7 cellular contexts compared by ENCODE assay signal in genomic region chr6:62999242-62999641, GRCh38.
A peak's percentile ranks its signal among the peaks of the same experiment; 100 is the strongest.
DNase-seq lines count a peak whose midpoint lies in the region; TF ChIP-seq lines count a peak whose summit lies in the region.
"Not testable (repeated sequence)": the region's sequence is repeated elsewhere in the genome, so short reads cannot be mapped to it uniquely, and the experiment has no call there.

No MANE protein-coding gene starts in this region.

- H3K9me3 Mint-ChIP-seq in progenitor cell of endocrine pancreas (ENCODE audit: low read depth): not testable (repeated sequence)

- BruUV-seq in mammary epithelial cell (replicated peaks; lab: Mats Ljungman, UMichigan): not testable (repeated sequence)

- in situ Hi-C loops in mammary epithelial cell (cut with MboI; ENCODE audit: low sequenced_read_pairs in 2 of 2): not testable (repeated sequence)

- H3K4me3 ChIP-seq in HUES48 (ENCODE audit: low read depth, low read length); SK-N-SH (ENCODE audit: low read depth in 2 of 2, low read length in 1 of 2); mammary epithelial cell (replicated peaks in 1 of 3; ENCODE audit: insufficient read depth in 1 of 3, low read depth in 2 of 3, low read length in 3 of 3); epithelial cell of esophagus (ENCODE audit: low read length); iPS-18a (ENCODE audit: low read length); mesodermal cell (ENCODE audit: extremely low read depth, insufficient read depth, low read length, poor library complexity, severe bottlenecking): not testable (repeated sequence)

- POLR2A ChIA-PET in SK-N-SH (lab: Yijun Ruan, JAX): not testable (repeated sequence)

- H3K27ac ChIP-seq in HUES48 (ENCODE audit: low read depth, low read length): peak overlapping the region; percentile 68
- H3K27ac ChIP-seq in SK-N-SH (ENCODE audit: low read depth in 2 of 2, low read length in 1 of 2): peak overlapping the region; percentile 47 to 77; a peak in 3 of 4 replicates
- peak overlapping the region; percentile 77 for H3K27ac ChIP-seq in mammary epithelial cell (ENCODE audit: insufficient read depth, low read depth, low read length)
- peak overlapping the region; percentile 63 for H3K27ac ChIP-seq in iPS-18a (ENCODE audit: low read length)
- H3K27ac ChIP-seq in mesodermal cell (ENCODE audit: low read depth, low read length, severe bottlenecking): peak overlapping the region; percentile 81

- 16% methylated on average over 3 of the region's 3 CpGs for WGBS in SK-N-SH (ENCODE audit: low lambda C conversion rate)
- no CpG with 5 or more reads among the region's 3 CpGs for WGBS in mammary epithelial cell (ENCODE audit: low coverage, missing lambda C conversion rate)
- 44 to 63% methylated on average over 1 to 3 of the region's 3 CpGs for WGBS in mesodermal cell (ENCODE audit: insufficient coverage in 2 of 2), 2 experiments

- dilution Hi-C loops in mammary epithelial cell (cut with HindIII; ENCODE audit: low sequenced_read_pairs): not testable (repeated sequence)

- H3K4me1 Mint-ChIP-seq in progenitor cell of endocrine pancreas (ENCODE audit: low read depth): peaks cover 18% of the 10 kb centered on the region

- H2AFZ ChIP-seq in SK-N-SH (ENCODE audit: low read depth) (peak overlapping the region; percentile 18), mammary epithelial cell (ENCODE audit: low read depth, low read length) (peak overlapping the region; percentile 77)

- not testable (repeated sequence) for H3K27me3 Mint-ChIP-seq in progenitor cell of endocrine pancreas

- not testable (repeated sequence) for H4K20me1 ChIP-seq in SK-N-SH (ENCODE audit: insufficient read depth); mammary epithelial cell (ENCODE audit: insufficient read depth, low read length)

- H3K9me2 ChIP-seq in SK-N-SH: not testable (repeated sequence)

- not testable (repeated sequence) for H3F3A ChIP-seq in SK-N-SH (replicated peaks; ENCODE audit: insufficient read depth)

- intact Hi-C loops in mammary epithelial cell (cut with micrococcal nuclease): not testable (repeated sequence)

- H3K27ac Mint-ChIP-seq in progenitor cell of endocrine pancreas: peak overlapping the region; percentile 96

- TF ChIP-seq EP300 in SK-N-SH (IDR thresholded peaks at IDR 0.05; ENCODE audit: borderline replicate concordance in 1 of 2, low read depth in 1 of 2, low read length in 1 of 2): not testable (repeated sequence)

- not testable (repeated sequence) for H3K4me2 ChIP-seq in SK-N-SH
- peak overlapping the region; percentile 65 for H3K4me2 ChIP-seq in mammary epithelial cell (ENCODE audit: insufficient read depth, low read depth, low read length)

- not testable (repeated sequence) for H3K9me3 ChIP-seq in HUES48 (ENCODE audit: control insufficient read depth, insufficient read depth, low read length); SK-N-SH; mammary epithelial cell (replicated peaks; ENCODE audit: insufficient read depth, low read length); iPS-18a (ENCODE audit: control insufficient read depth, low read depth, low read length); mesodermal cell (ENCODE audit: control insufficient read depth, low read length)

- not testable (repeated sequence) for TF ChIP-seq RAD21 in SK-N-SH (IDR thresholded peaks at IDR 0.05; ENCODE audit: low read length)

- not testable (repeated sequence) for H3K4me3 Mint-ChIP-seq in progenitor cell of endocrine pancreas (ENCODE audit: low read depth)

- H3K9ac ChIP-seq in HUES48 (ENCODE audit: low read depth, low read length) (0 out of 2 replicates have a peak overlapping the region, but pooled peaks have one; percentile 52), SK-N-SH (peak overlapping the region; percentile 26), iPS-18a (ENCODE audit: low read length) (peak overlapping the region; percentile 16)
- not testable (repeated sequence) for H3K9ac ChIP-seq in mammary epithelial cell (ENCODE audit: insufficient read depth, low read length)

- H3K36me3 ChIP-seq in HUES48 (ENCODE audit: control insufficient read depth, insufficient read depth, low read length); SK-N-SH (replicated peaks in 1 of 2; ENCODE audit: control insufficient read depth in 1 of 2, insufficient read depth in 2 of 2, low read length in 1 of 2); mammary epithelial cell (ENCODE audit: insufficient read depth, low read length); iPS-18a (ENCODE audit: control insufficient read depth, low read depth, low read length); mesodermal cell (ENCODE audit: control insufficient read depth, insufficient read depth, low read length): not testable (repeated sequence)

- not testable (repeated sequence) for H3K79me2 ChIP-seq in SK-N-SH (ENCODE audit: insufficient read depth); mammary epithelial cell (ENCODE audit: insufficient read depth, low read length)

- H3K27me3 ChIP-seq in HUES48 (ENCODE audit: control insufficient read depth, insufficient read depth, low read length); SK-N-SH (ENCODE audit: insufficient read depth); mammary epithelial cell (ENCODE audit: insufficient read depth, low read length); iPS-18a (ENCODE audit: control insufficient read depth, insufficient read depth, low read length): not testable (repeated sequence)

- not testable (repeated sequence) for H3K36me3 Mint-ChIP-seq in progenitor cell of endocrine pancreas (ENCODE audit: insufficient read depth)

- DNase-seq in SK-N-SH; progenitor cell of endocrine pancreas (ENCODE audit: low spot score, unreplicated experiment): not testable (repeated sequence)
- DNase-seq in mammary epithelial cell (peak; percentile 2), epithelial cell of esophagus (ENCODE audit: low read depth) (peak; percentile 4)

- CTCF ChIA-PET in SK-N-SH (lab: Yijun Ruan, JAX): interaction anchor here (0.6 to 1.0 kb wide), 2 partner anchors 60 to 169 kb away, joined by 3 read pairs; no protein-coding TSS in a partner anchor
- CTCF ChIA-PET in mammary epithelial cell (lab: Charles Lee; ENCODE audit: low non-redundant PET): not testable (repeated sequence)

- peaks cover 16% of the 10 kb centered on the region for H3K4me1 ChIP-seq in HUES48 (ENCODE audit: control insufficient read depth, insufficient read depth, low read length)
- H3K4me1 ChIP-seq in SK-N-SH (ENCODE audit: control insufficient read depth in 1 of 2, insufficient read depth in 2 of 2, low read depth in 1 of 2, low read length in 1 of 2): peaks cover 0 to 15% of the 10 kb centered on the region in 2 experiments; a peak in 1 of 4 replicates
- peaks cover 12% of the 10 kb centered on the region for H3K4me1 ChIP-seq in mammary epithelial cell (ENCODE audit: insufficient read depth, low read length)
- peaks cover 18% of the 10 kb centered on the region for H3K4me1 ChIP-seq in iPS-18a (ENCODE audit: control insufficient read depth, low read depth, low read length)
- not testable (repeated sequence) for H3K4me1 ChIP-seq in mesodermal cell (ENCODE audit: control insufficient read depth, insufficient read depth, low read length, poor library complexity, severe bottlenecking)

- not testable (repeated sequence) for TF ChIP-seq CTCF in SK-N-SH (IDR thresholded peaks at IDR 0.05); mammary epithelial cell (conservative IDR thresholded peaks at IDR 0.05 in 1 of 2, IDR thresholded peaks at IDR 0.05 in 1 of 2; ENCODE audit: extremely low read depth in 1 of 2, insufficient read depth in 1 of 2, low read depth in 1 of 2, low read length in 2 of 2); epithelial cell of esophagus (IDR thresholded peaks at IDR 0.05; ENCODE audit: insufficient read depth, low read depth, low read length, missing control alignments); progenitor cell of endocrine pancreas (IDR thresholded peaks at IDR 0.05; ENCODE audit: unreplicated experiment)
